ENCODE assay signal across 15 cellular contexts in the genomic region with DNA sequence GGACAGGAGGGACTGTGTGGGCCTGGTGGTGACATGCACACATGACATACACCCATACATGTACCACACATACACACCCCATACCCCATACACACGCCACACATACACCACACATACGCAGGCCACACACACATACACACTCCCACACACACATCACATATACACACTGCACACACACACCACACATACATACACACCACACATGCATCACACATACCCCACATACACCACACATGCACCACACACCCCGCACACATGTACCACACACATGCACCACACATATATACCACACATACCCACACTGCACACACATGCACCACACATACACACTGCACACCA.
"Had no signal": no experiment of that assay in that cellular context is flagged by ENCODE, and none has a peak within 500 bp of the region (broad histone marks: within the 10 kb centered on the region; RNA-seq: fewer than 3 reads in every experiment).

No MANE protein-coding gene starts in this region.

- H3K36me3 ChIP-seq: colonic mucosa, heart right ventricle, ovary, suprapubic skin, thyroid gland had no signal

- H3K4me1 ChIP-seq: colonic mucosa, foreskin keratinocyte, heart right ventricle, suprapubic skin, thyroid gland had no signal

- H3K4me3 ChIP-seq: colonic mucosa, heart right ventricle, ovary, smooth muscle cell, suprapubic skin, thyroid gland had no signal

- H3K4me2 ChIP-seq: smooth muscle cell had no signal

- DNase-seq: colonic mucosa; dermis blood vessel endothelial cell; foreskin keratinocyte; heart right ventricle; islet precursor cell; mammary epithelial cell; naive thymus-derived CD4-positive, alpha-beta T cell; ovary; right cardiac atrium; stimulated activated CD4-positive, alpha-beta T cell treated with anti-CD3 and anti-CD28 coated beads, Interleukin-2, amount 100 ng/mL, for 48 hours; stimulated activated naive CD8-positive, alpha-beta T cell treated with anti-CD3 and anti-CD28 coated beads, Interleukin-15, Interleukin-2, amounts not matched to agents 100 U/mL and 50 U/mL, for 24 hours had no signal

- H3K27me3 ChIP-seq: colonic mucosa, foreskin keratinocyte, ovary, thyroid gland had no signal

- ATAC-seq: foreskin keratinocyte; left lobe of liver; stimulated activated naive CD8-positive, alpha-beta T cell treated with anti-CD3 and anti-CD28 coated beads, Interleukin-15, Interleukin-2, amounts not matched to agents 100 U/mL and 50 U/mL, for 24 hours had no signal

- H3K9me3 ChIP-seq: colonic mucosa, ovary, thyroid gland had no signal

- H3K27ac ChIP-seq: colonic mucosa, foreskin keratinocyte, heart right ventricle, ovary, suprapubic skin, thyroid gland had no signal
